29 cellular contexts compared by ENCODE assay signal in genomic region chr6:165793287-165793825, GRCh38.
A peak's percentile ranks its signal among the peaks of the same experiment; 100 is the strongest.
DNase-seq lines count a peak whose midpoint lies in the region; ATAC-seq and TF ChIP-seq lines count a peak whose summit lies in the region.
"Had no signal": no experiment of that assay in that cellular context is flagged by ENCODE, and none has a peak within 500 bp of the region (broad histone marks: within the 10 kb centered on the region; RNA-seq: fewer than 3 reads in every experiment).

No MANE protein-coding gene starts in this region.

- no peak for TF ChIP-seq EP300 in esophagus muscularis mucosa (IDR thresholded peaks at IDR 0.05)

- H3K4me1 ChIP-seq in esophagus muscularis mucosa, result no peaks in the 10 kb centered on the region
- H3K4me1 ChIP-seq: A549, BE2C, BLaER1, Caco-2 had no signal

- no peak for TF ChIP-seq POLR2A in esophagus muscularis mucosa (IDR thresholded peaks at IDR 0.05; ENCODE audit: low read depth)

- ATAC-seq in HG02870 (IDR thresholded peaks at IDR 0.05; ENCODE audit: unreplicated experiment), result no peak
- ATAC-seq: A549; CD8-positive, alpha-beta T cell had no signal

- H3K36me3 ChIP-seq in esophagus muscularis mucosa, result no peaks in the 10 kb centered on the region
- H3K36me3 ChIP-seq: BE2C; BLaER1; BLaER1 treated with 17β-estradiol and CSF1 and Interleukin-3, amounts not matched to agents 10 nM and 100 nM had no signal

- DNase-seq in esophagus muscularis mucosa (ENCODE audit: extremely low spot score) (peak; percentile 88), islet precursor cell (peak; percentile 19), NCI-H2227 (lab: John Stamatoyannopoulos, UW; ENCODE audit: unreplicated experiment) (no peak)
- DNase-seq: 8988T; ACHN; AML-193; BE2C; C1 segment of cervical spinal cord; Caco-2; Calu3; CD4-positive, alpha-beta memory T cell; CD4-positive, alpha-beta T cell; CD4-positive, CD25-positive, alpha-beta regulatory T cell; CD8-positive, alpha-beta memory T cell; CD8-positive, alpha-beta T cell; COR-L47; DMS 273 treated with DMSO at 0.1 percent for 48 hours; DMS153; DMS53; DMS79; DMS79 treated with DMSO at 0.1 percent for 48 hours; DND-41; EL had no signal

- WGBS in esophagus muscularis mucosa, result 85% methylated on average over 9 of the region's 10 CpGs

- H3K27ac ChIP-seq in esophagus muscularis mucosa (replicated peaks in 1 of 4), result no peak overlapping the region
- H3K27ac ChIP-seq: 22Rv1; A549; BLaER1; BLaER1 treated with 17β-estradiol and CSF1 and Interleukin-3, amounts not matched to agents 10 nM and 100 nM; C4-2B had no signal

- no peak overlapping the region for H3K4me3 ChIP-seq in esophagus muscularis mucosa
- H3K4me3 ChIP-seq: A549; BLaER1; BLaER1 treated with 17β-estradiol and CSF1 and Interleukin-3, amounts not matched to agents 10 nM and 100 nM had no signal

- intact Hi-C loops in esophagus muscularis mucosa (cut with DNase I), result no loop called here

- TF ChIP-seq CTCF in esophagus muscularis mucosa (IDR thresholded peaks at IDR 0.05), result no peak

- H3K9me3 ChIP-seq in esophagus muscularis mucosa, result no peaks in the 10 kb centered on the region
- H3K9me3 ChIP-seq: A549; BE2C; BLaER1; BLaER1 treated with 17β-estradiol and CSF1 and Interleukin-3, amounts not matched to agents 10 nM and 100 nM; Caco-2 had no signal

- H3K27me3 ChIP-seq in esophagus muscularis mucosa, result no peaks in the 10 kb centered on the region
- H3K27me3 ChIP-seq: BE2C; BLaER1; BLaER1 treated with 17β-estradiol and CSF1 and Interleukin-3, amounts not matched to agents 10 nM and 100 nM had no signal
